Comparison of ENCODE assay signal across 1 cellular context in genomic region chr2:69815717-69816116, GRCh38.
TF ChIP-seq lines count a peak whose summit lies in the region.

No MANE protein-coding gene starts in this region.

TF ChIP-seq in GM23338, 12 proteins besides CTCF, POLR2A, EP300 and RAD21:
- TF ChIP-seq ZNF462 (CRISPR knock-in tag; IDR thresholded peaks at IDR 0.05) (no peak), EZH2phosphoT487 (IDR thresholded peaks at IDR 0.05; ENCODE audit: unreplicated experiment) (no peak), REST (IDR thresholded peaks at IDR 0.05; ENCODE audit: unreplicated experiment) (no peak), EZH2 (IDR thresholded peaks at IDR 0.05; ENCODE audit: low read depth, unreplicated experiment) (no peak), STAT1 (IDR thresholded peaks at IDR 0.05; ENCODE audit: unreplicated experiment) (no peak), JUNB (IDR thresholded peaks at IDR 0.05; ENCODE audit: unreplicated experiment) (no peak), NANOG (IDR thresholded peaks at IDR 0.05; ENCODE audit: borderline replicate concordance) (no peak), ETS1 (IDR thresholded peaks at IDR 0.05) (no peak), POLR2AphosphoS5 (IDR thresholded peaks at IDR 0.05; ENCODE audit: low read depth) (no peak), ZNF331 (CRISPR knock-in tag; IDR thresholded peaks at IDR 0.05; ENCODE audit: low read depth) (no peak), CREB1 (CRISPR knock-in tag; IDR thresholded peaks at IDR 0.05; ENCODE audit: low read depth) (no peak), ZNF114 (CRISPR knock-in tag; IDR thresholded peaks at IDR 0.05) (no peak)
